8 cellular contexts compared by ENCODE assay signal in genomic region chr1:89820423-89821321, GRCh38. TPM values are rescaled to one million over a fixed set of nuclear protein-coding genes. Genes with fewer than 3 reads are reported as not detected.
DNase-seq lines count a peak whose midpoint lies in the region; ATAC-seq and TF ChIP-seq lines count a peak whose summit lies in the region.

TSS of gene LRRC8D (plus strand) at chr1:89821032. CDS start at chr1:89933069, 112,037 bp downstream.

- peak; percentile 72 for ATAC-seq in DND-41 (ENCODE audit: insufficient read depth, low read depth)
- ATAC-seq in GM21717 (IDR thresholded peaks at IDR 0.05; ENCODE audit: unreplicated experiment) = peak; percentile 76
- peak; percentile 84 for ATAC-seq in naive thymus-derived CD4-positive, alpha-beta T cell

- H3K36me3 ChIP-seq in DND-41 (ENCODE audit: insufficient read depth, low read length) (peaks cover 4% of the 10 kb centered on the region), Peyer's patch (no peaks in the 10 kb centered on the region), fibroblast of lung (ENCODE audit: control insufficient read depth, insufficient read depth, low read length) (no peaks in the 10 kb centered on the region)
- H3K36me3 ChIP-seq in naive thymus-derived CD4-positive, alpha-beta T cell (ENCODE audit: control insufficient read depth in 2 of 3, insufficient read depth in 3 of 3, low read length in 3 of 3) = peaks cover 0 to 4% (median 0%) of the 10 kb centered on the region in 3 experiments

- H3K4me2 ChIP-seq in DND-41 (ENCODE audit: insufficient read depth, low read length) = peak within 1 kb of the TSS; percentile 88
- peak within 1 kb of the TSS; percentile 74 for H3K4me2 ChIP-seq in fibroblast of lung (ENCODE audit: extremely low read depth, insufficient read depth, low read length)

- intact Hi-C loops in naive thymus-derived CD4-positive, alpha-beta T cell (cut with micrococcal nuclease) = loop anchor here (1.0 to 5.0 kb wide), 10 partner anchors 16 to 1136 kb away; partner anchors contain the start of genes ZNF326 (in 2 of the 2), GTF2B (in 1 of the 2), LRRC8C (in 1 of the 2) and PKN2 (in 1 of the 2)

- peak within 1 kb of the TSS; percentile 67 to 92 (median 81) for H3K27ac Mint-ChIP-seq in naive thymus-derived CD4-positive, alpha-beta T cell

- H2AFZ ChIP-seq in DND-41 (ENCODE audit: low read depth, low read length) (peak within 1 kb of the TSS; percentile 77), fibroblast of lung (ENCODE audit: low read length) (peak within 1 kb of the TSS; percentile 89)

- TF ChIP-seq POLR2A in Peyer's patch (IDR thresholded peaks at IDR 0.05) = peak; percentile 38 to 58

- peaks cover 0 to 20% (median 0%) of the 10 kb centered on the region in 5 donors for H3K27me3 Mint-ChIP-seq in naive thymus-derived CD4-positive, alpha-beta T cell

- peak within 1 kb of the TSS; percentile 85 to 97 (median 89) for H3K4me3 Mint-ChIP-seq in naive thymus-derived CD4-positive, alpha-beta T cell

- H3K27me3 ChIP-seq in DND-41 (ENCODE audit: insufficient read depth, low read length, poor library complexity) = no peaks in the 10 kb centered on the region
- H3K27me3 ChIP-seq in Peyer's patch = no peaks in the 10 kb centered on the region
- no peaks in the 10 kb centered on the region for H3K27me3 ChIP-seq in fibroblast of lung (ENCODE audit: control insufficient read depth, insufficient read depth, low read length)
- no peaks in the 10 kb centered on the region for H3K27me3 ChIP-seq in naive thymus-derived CD4-positive, alpha-beta T cell (ENCODE audit: control insufficient read depth in 2 of 2, insufficient read depth in 2 of 2, low read length in 2 of 2)

- H3K36me3 Mint-ChIP-seq in naive thymus-derived CD4-positive, alpha-beta T cell = peaks cover 0 to 2% (median 0%) of the 10 kb centered on the region in 5 donors

- H3K27ac ChIP-seq in DND-41 (ENCODE audit: low read length) (peak within 1 kb of the TSS; percentile 87), Peyer's patch (peak within 1 kb of the TSS; percentile 80 to 96 (median 94)), fibroblast of lung (ENCODE audit: insufficient read depth, low read length) (peak within 1 kb of the TSS; percentile 23)
- peak within 1 kb of the TSS; percentile 66 for H3K27ac ChIP-seq in naive thymus-derived CD4-positive, alpha-beta T cell (ENCODE audit: low read depth, low read length)

- H3K9ac ChIP-seq in DND-41 (ENCODE audit: low read depth, low read length) (peak within 1 kb of the TSS; percentile 91), fibroblast of lung (ENCODE audit: insufficient read depth, low read length) (peak within 1 kb of the TSS; percentile 70)

- H4K20me1 ChIP-seq in DND-41 (ENCODE audit: insufficient read depth, low read length) = peaks cover 2% of the 10 kb centered on the region; the same call in 1 of the 2 replicates
- no peaks in the 10 kb centered on the region for H4K20me1 ChIP-seq in fibroblast of lung (ENCODE audit: control insufficient read depth, extremely low read depth, insufficient read depth, low read length)

- no peak for TF ChIP-seq CTCF in DND-41 (IDR thresholded peaks at IDR 0.05; ENCODE audit: borderline replicate concordance, extremely low read depth, low read length, poor library complexity, severe bottlenecking)
- peak in 2 of 6 experiments; percentile 11 to 25 for TF ChIP-seq CTCF in Peyer's patch (IDR thresholded peaks at IDR 0.05)
- TF ChIP-seq CTCF in fibroblast of lung (conservative IDR thresholded peaks at IDR 0.05 in 1 of 2, IDR thresholded peaks at IDR 0.05 in 1 of 2; ENCODE audit: low read depth in 1 of 2, low read length in 2 of 2) = no peak

- DNase-seq in DND-41 (peak; percentile 75), KBM-7 (peak; percentile 85), Peyer's patch (peak; percentile 84 to 93 (median 93)), fibroblast of lung (ENCODE audit: low read depth in 2 of 2) (peak; percentile 73 to 79)
- peak; percentile 15 to 56 for DNase-seq in activated T-helper 1 cell treated with anti-CD3 and anti-CD28 coated beads, Interleukin-2, amount 50 U/mL, for 16 hours (ENCODE audit: low read depth in 1 of 2, low spot score in 1 of 2)
- peak; percentile 46 to 80 (median 57) for DNase-seq in naive thymus-derived CD4-positive, alpha-beta T cell
- peak; percentile 49 to 73 (median 63) for DNase-seq in stimulated activated naive CD4-positive, alpha-beta T cell (lab: John Stamatoyannopoulos, UW)

- H3K4me3 ChIP-seq in DND-41 (ENCODE audit: low read depth in 1 of 2, low read length in 2 of 2) = peak within 1 kb of the TSS; percentile 67 to 85
- peak within 1 kb of the TSS; percentile 80 to 98 (median 95) for H3K4me3 ChIP-seq in Peyer's patch
- H3K4me3 ChIP-seq in fibroblast of lung (replicated peaks in 1 of 4; ENCODE audit: control extremely low read depth in 1 of 4, insufficient read depth in 1 of 4, low read depth in 3 of 4, low read length in 4 of 4) = peak within 1 kb of the TSS; percentile 63 to 74 (median 66)
- peak within 1 kb of the TSS; percentile 84 for H3K4me3 ChIP-seq in naive thymus-derived CD4-positive, alpha-beta T cell (ENCODE audit: low read length)

- CTCF ChIA-PET in naive thymus-derived CD4-positive, alpha-beta T cell (lab: Charles Lee) = interaction anchor here (0.6 to 1.4 kb wide), 2 partner anchors 23 to 1135 kb away, joined by 3 to 6 read pairs; no protein-coding TSS in a partner anchor

- H3K4me1 Mint-ChIP-seq in naive thymus-derived CD4-positive, alpha-beta T cell = peaks cover 20 to 44% (median 36%) of the 10 kb centered on the region in 7 donors

- in situ Hi-C loops in KBM-7 (cut with MboI; ENCODE audit: low pct_unique_long_range_greater_than_20kb, low sequenced_read_pairs) = loop anchor here (25.0 kb wide), 1 partner anchor 142 kb away; no protein-coding TSS in a partner anchor

- POLR2A ChIA-PET in naive thymus-derived CD4-positive, alpha-beta T cell (lab: Charles Lee) = interaction anchor here (0.6 to 4.8 kb wide), 14 partner anchors 14 to 1142 kb away, joined by 3 to 47 read pairs (median 4); partner anchors contain the start of gene GTF2B

- H3K9me3 Mint-ChIP-seq in naive thymus-derived CD4-positive, alpha-beta T cell = peaks cover 0 to under 1% (median 0%) of the 10 kb centered on the region in 11 donors

- H3K9me3 ChIP-seq in DND-41 (ENCODE audit: insufficient read depth, low read length, severe bottlenecking) (no peaks in the 10 kb centered on the region), Peyer's patch (no peaks in the 10 kb centered on the region), fibroblast of lung (ENCODE audit: control insufficient read depth, insufficient read depth, low read depth, low read length) (no peaks in the 10 kb centered on the region)
- H3K9me3 ChIP-seq in naive thymus-derived CD4-positive, alpha-beta T cell (ENCODE audit: control insufficient read depth in 2 of 3, low read length in 3 of 3) = no peaks in the 10 kb centered on the region

- H3K79me2 ChIP-seq in DND-41 (ENCODE audit: insufficient read depth, low read length) (peaks cover 51% of the 10 kb centered on the region), fibroblast of lung (ENCODE audit: control insufficient read depth, insufficient read depth, low read length) (no peaks in the 10 kb centered on the region)

- peaks cover 50% of the 10 kb centered on the region for H3K4me1 ChIP-seq in DND-41 (ENCODE audit: insufficient read depth, low read length)
- peaks cover 0 to 11% (median 0%) of the 10 kb centered on the region in 4 donors for H3K4me1 ChIP-seq in Peyer's patch
- H3K4me1 ChIP-seq in fibroblast of lung (ENCODE audit: control insufficient read depth, extremely low read depth, insufficient read depth, low read length) = no peaks in the 10 kb centered on the region
- peaks cover 7 to 14% of the 10 kb centered on the region in 2 donors for H3K4me1 ChIP-seq in naive thymus-derived CD4-positive, alpha-beta T cell (ENCODE audit: control insufficient read depth in 2 of 2, insufficient read depth in 2 of 2, low read length in 2 of 2)

RNA-seq across cellular contexts. Expression of gene LRRC8D, which starts in this region (rescaled TPM):
- total RNA-seq in Peyer's patch (100 to 1,000 TPM in 1 of 4 donors, 10 to 100 TPM in 3; 28.9 to 113 (median 58.8) TPM), fibroblast of lung (28.8 and 41.0 TPM in 2 replicates)
- 40.0 and 58.1 TPM in 2 replicates for polyA plus RNA-seq in fibroblast of lung
- polyA plus RNA-seq in fibroblast of lung (2012) = 21.9 and 30.3 TPM in 2 replicates
- 16.8 and 22.9 TPM in 2 replicates for polyA minus RNA-seq in fibroblast of lung (ENCODE audit: low replicate concordance)
- 10 to 100 TPM; 21.1 to 42.6 (median 37.3) TPM for total RNA-seq in naive thymus-derived CD4-positive, alpha-beta T cell
- 10 to 100 TPM; 47.7 to 65.7 TPM for polyA plus RNA-seq in naive thymus-derived CD4-positive, alpha-beta T cell

Comparison
In these comparisons a context has a peak if more than half of its experiments do, and no peak if none do; other contexts are left out.
1. Peak in every context shown above with its lines: DNase-seq, ATAC-seq, H3K4me3 ChIP-seq and H3K27ac ChIP-seq.
2. DNase-seq: peak in every context shown above with its lines; median percentile 93 in Peyer's patch; 85 in KBM-7; 76 in fibroblast of lung; 75 in DND-41; 63 in stimulated activated naive CD4-positive, alpha-beta T cell; 57 in naive thymus-derived CD4-positive, alpha-beta T cell; 36 in activated T-helper 1 cell treated with anti-CD3 and anti-CD28 coated beads, Interleukin-2, amount 50 U/mL, for 16 hours.
3. H3K27ac ChIP-seq: peak in every context shown above with its lines; median percentile 94 in Peyer's patch; 87 in DND-41; 66 in naive thymus-derived CD4-positive, alpha-beta T cell; 23 in fibroblast of lung.